In genomic region chr1:72846891-72847290, GRCh38 we compare ENCODE assay signal across 22 cellular contexts.
DNase-seq lines count a peak whose midpoint lies in the region; TF ChIP-seq lines count a peak whose summit lies in the region.
"Had no signal": no experiment of that assay in that cellular context is flagged by ENCODE, and none has a peak within 500 bp of the region (broad histone marks: within the 10 kb centered on the region; RNA-seq: fewer than 3 reads in every experiment).

No MANE protein-coding gene starts in this region.

- CTCF ChIA-PET in CD4-positive, alpha-beta memory T cell (lab: Charles Lee; ENCODE audit: partially characterized antibody) = no interaction called here

- no peak for TF ChIP-seq CTCF in osteocyte (IDR thresholded peaks at IDR 0.05)

- H3K4me3 Mint-ChIP-seq in osteocyte (ENCODE audit: unreplicated experiment) = no peak overlapping the region
- no peak overlapping the region for H3K4me3 Mint-ChIP-seq in CD4-positive, alpha-beta memory T cell

- H3K36me3 ChIP-seq in CD4-positive, alpha-beta memory T cell (ENCODE audit: insufficient read depth, low read length) = no peaks in the 10 kb centered on the region

- no peak overlapping the region for H3K27ac ChIP-seq in CD4-positive, alpha-beta memory T cell (ENCODE audit: low read depth, low read length)
- H3K27ac ChIP-seq: C4-2B, GM23248, HL-60, RWPE1 had no signal

- H3K4me1 ChIP-seq in CD4-positive, alpha-beta memory T cell (ENCODE audit: insufficient read depth, low read length) = no peaks in the 10 kb centered on the region

- no peaks in the 10 kb centered on the region for H3K9me3 ChIP-seq in CD4-positive, alpha-beta memory T cell (ENCODE audit: control insufficient read depth in 1 of 2, low read length in 2 of 2)
- H3K9me3 ChIP-seq: SK-N-SH had no signal

- no peak overlapping the region for H3K4me3 ChIP-seq in CD4-positive, alpha-beta memory T cell (ENCODE audit: low read length in 2 of 2)
- H3K4me3 ChIP-seq: GM23248 had no signal

- no peak overlapping the region for H3K27ac Mint-ChIP-seq in osteocyte (ENCODE audit: unreplicated experiment)
- no peak overlapping the region for H3K27ac Mint-ChIP-seq in CD4-positive, alpha-beta memory T cell

- H3K4me1 Mint-ChIP-seq in osteocyte (ENCODE audit: unreplicated experiment) = no peaks in the 10 kb centered on the region
- H3K4me1 Mint-ChIP-seq in CD4-positive, alpha-beta memory T cell = no peaks in the 10 kb centered on the region

- peaks cover 7% of the 10 kb centered on the region for H3K9me3 Mint-ChIP-seq in osteocyte (ENCODE audit: unreplicated experiment)
- H3K9me3 Mint-ChIP-seq in CD4-positive, alpha-beta memory T cell = peaks cover 0 to 19% (median 6%) of the 10 kb centered on the region in 8 donors

- intact Hi-C loops in CD4-positive, alpha-beta memory T cell (cut with micrococcal nuclease) = no loop called here

- POLR2A ChIA-PET in CD4-positive, alpha-beta memory T cell (lab: Charles Lee; ENCODE audit: partially characterized antibody) = no interaction called here

- no peaks in the 10 kb centered on the region for H3K27me3 ChIP-seq in CD4-positive, alpha-beta memory T cell (ENCODE audit: insufficient read depth, low read length)

- peaks cover 5% of the 10 kb centered on the region for H3K27me3 Mint-ChIP-seq in osteocyte (ENCODE audit: unreplicated experiment)
- H3K27me3 Mint-ChIP-seq in CD4-positive, alpha-beta memory T cell = no peaks in the 10 kb centered on the region

- H3K36me3 Mint-ChIP-seq in osteocyte (ENCODE audit: unreplicated experiment) = no peaks in the 10 kb centered on the region
- no peaks in the 10 kb centered on the region for H3K36me3 Mint-ChIP-seq in CD4-positive, alpha-beta memory T cell

- DNase-seq in NCI-H1105 treated with DMSO at 0.1 percent for 48 hours (lab: John Stamatoyannopoulos, UW) (peak; percentile 5), NCI-H1105 (lab: John Stamatoyannopoulos, UW) (no peak), NCI-H1694 (lab: John Stamatoyannopoulos, UW) (peak; percentile 25), astrocyte of the hippocampus (ENCODE audit: low read depth, low spot score) (peak; percentile 5), middle frontal gyrus (ENCODE audit: extremely low spot score, low spot score) (peak; percentile 13), osteocyte (ENCODE audit: extremely low spot score, unreplicated experiment) (no peak), NCI-H146 treated with DMSO at 0.1 percent for 48 hours (lab: John Stamatoyannopoulos, UW; ENCODE audit: unreplicated experiment) (no peak)
- no peak for DNase-seq in CD4-positive, alpha-beta memory T cell
- DNase-seq: AML-193, DMS79 treated with DMSO at 0.1 percent for 48 hours, GM23248, HCEC 1CT, KBM-7, MM.1S, NCI-H1048, NCI-H187, NCI-H526 treated with DMSO at 0.1 percent for 48 hours, SIG-M5, SK-N-SH had no signal

Comparison
In these comparisons a context has a peak if more than half of its experiments do, and no peak if none do; other contexts are left out.
1. DNase-seq: peak in NCI-H1105 treated with DMSO at 0.1 percent for 48 hours (single experiment), NCI-H1694 (single experiment), astrocyte of the hippocampus (single experiment) and middle frontal gyrus (single experiment); none in NCI-H1105 (single experiment), osteocyte (single experiment), CD4-positive, alpha-beta memory T cell (0 of 5) and NCI-H146 treated with DMSO at 0.1 percent for 48 hours (single experiment).